ENCODE assay signal across 20 cellular contexts in the genomic region with DNA sequence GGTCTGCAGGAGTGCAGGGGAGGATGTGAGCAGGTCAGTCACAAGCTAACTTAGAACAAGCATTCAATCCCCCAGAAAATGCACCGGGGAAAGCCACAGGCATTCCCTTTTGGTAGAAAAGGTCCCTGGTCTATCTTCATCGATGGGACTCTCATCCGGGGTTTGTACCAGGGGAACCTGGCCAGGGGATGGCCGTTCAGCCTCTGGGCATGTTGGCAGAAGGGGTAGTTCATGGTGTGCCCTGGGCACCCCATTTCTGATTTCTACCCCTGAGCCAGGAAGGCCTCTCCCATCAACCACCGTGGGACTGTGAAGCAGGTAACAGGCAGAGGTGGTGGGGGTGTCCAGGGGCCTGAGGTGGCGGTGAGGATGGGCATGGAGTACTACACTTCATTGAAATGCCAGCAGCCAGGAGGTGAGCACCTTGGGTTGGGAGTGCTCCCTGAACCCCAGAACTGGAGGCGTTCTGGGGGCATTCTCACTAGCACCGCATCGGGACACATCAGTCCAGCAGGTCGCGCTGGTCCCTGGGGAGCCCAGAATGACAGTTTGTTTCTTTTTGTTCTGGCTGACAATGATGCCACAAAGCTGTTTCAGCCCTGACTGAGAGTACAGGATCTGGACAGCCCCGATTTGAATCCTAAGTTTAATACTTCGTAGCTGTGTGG.
DNase-seq lines count a peak whose midpoint lies in the region; ATAC-seq and TF ChIP-seq lines count a peak whose summit lies in the region.
"Had no signal": no experiment of that assay in that cellular context is flagged by ENCODE, and none has a peak within 500 bp of the region (broad histone marks: within the 10 kb centered on the region; RNA-seq: fewer than 3 reads in every experiment).

No MANE protein-coding gene starts in this region.

- intact Hi-C loops in psoas muscle (cut with DNase I): loop anchor here in 1 of 2 donors (5.0 kb wide), 2 partner anchors 101 to 264 kb away; no protein-coding TSS in a partner anchor

- no peak for DNase-seq in GM12864 (ENCODE audit: low read depth)
- DNase-seq in psoas muscle: peak; percentile 12 to 29
- DNase-seq in stimulated activated CD4-positive, alpha-beta T cell treated with anti-CD3 and anti-CD28 coated beads, Interleukin-12 subunit alpha, Interleukin-12 subunit beta, amount 100 ng/mL, for 4 hours: no peak
- no peak for DNase-seq in stimulated activated CD4-positive, alpha-beta T cell treated with anti-CD3 and anti-CD28 coated beads, Interleukin-4, amount 100 ng/mL, for 4 hours
- DNase-seq: activated CD4-positive, alpha-beta T cell treated with anti-CD3 and anti-CD28 coated beads, Interleukin-2, amount 50 U/mL, for 4 hours; activated naive CD4-positive, alpha-beta T cell; amygdala; CD4-positive, alpha-beta memory T cell; effector memory CD4-positive, alpha-beta T cell; NCI-H1105; NCI-H526; Right ventricle myocardium superior had no signal

- peak; percentile 64 for ATAC-seq in HG02885 (IDR thresholded peaks at IDR 0.05; ENCODE audit: poor library complexity, unreplicated experiment)
- no peak for ATAC-seq in gastroesophageal sphincter
- ATAC-seq in psoas muscle: no peak
- ATAC-seq in GM21423 (IDR thresholded peaks at IDR 0.05; ENCODE audit: unreplicated experiment): no peak
- ATAC-seq in HG03469 (IDR thresholded peaks at IDR 0.05; ENCODE audit: unreplicated experiment): no peak

- H3K4me1 ChIP-seq in gastroesophageal sphincter (peaks cover 6 to 72% (median 33%) of the 10 kb centered on the region in 3 donors), psoas muscle (peaks cover 49% of the 10 kb centered on the region)

- TF ChIP-seq EP300 in gastroesophageal sphincter (IDR thresholded peaks at IDR 0.05): no peak

- H3K27ac ChIP-seq in gastroesophageal sphincter (peak overlapping the region in 3 of 4 donors; percentile 79 to 85 (median 81)), psoas muscle (no peak overlapping the region)
- H3K27ac ChIP-seq: GM23248, parathyroid adenoma, suprapubic skin, VCaP had no signal

- H3K9me3 ChIP-seq in gastroesophageal sphincter: no peaks in the 10 kb centered on the region
- H3K9me3 ChIP-seq in psoas muscle: no peaks in the 10 kb centered on the region
- H3K9me3 ChIP-seq: suprapubic skin had no signal

- no peak for TF ChIP-seq POLR2A in gastroesophageal sphincter (IDR thresholded peaks at IDR 0.05)

- peaks cover 0 to 25% of the 10 kb centered on the region in 2 donors for H3K36me3 ChIP-seq in gastroesophageal sphincter
- no peaks in the 10 kb centered on the region for H3K36me3 ChIP-seq in psoas muscle (ENCODE audit: insufficient read depth in 1 of 2, low read depth in 1 of 2)
- H3K36me3 ChIP-seq: suprapubic skin had no signal

- TF ChIP-seq CTCF in GM12864 (IDR thresholded peaks at IDR 0.05; ENCODE audit: low read depth, low read length, missing control alignments) (peak; percentile 33), gastroesophageal sphincter (IDR thresholded peaks at IDR 0.05) (no peak), psoas muscle (IDR thresholded peaks at IDR 0.05) (no peak)

- 85% methylated on average over 5 of the region's 13 CpGs; no CpG with 5 or more reads in 1 of the 2 donors for WGBS in gastroesophageal sphincter (ENCODE audit: low coverage in 1 of 2), 2 donors
- WGBS in psoas muscle, 3 donors: 91 to 96% (median 94%) methylated on average over 13 of the region's 13 CpGs

- H3K27me3 ChIP-seq in gastroesophageal sphincter (no peaks in the 10 kb centered on the region), psoas muscle (ENCODE audit: insufficient read depth in 3 of 3, low read length in 2 of 3) (no peaks in the 10 kb centered on the region)
- H3K27me3 ChIP-seq: suprapubic skin had no signal

- H3K4me3 ChIP-seq in GM12864 (ENCODE audit: low read depth, low read length) (no peak overlapping the region), gastroesophageal sphincter (no peak overlapping the region), psoas muscle (no peak overlapping the region)
- H3K4me3 ChIP-seq: GM23248, suprapubic skin had no signal

Comparison
In these comparisons a context has a peak if more than half of its experiments do, and no peak if none do; other contexts are left out.
1. DNase-seq: peak in psoas muscle (2 of 2); none in GM12864 (single experiment), stimulated activated CD4-positive, alpha-beta T cell treated with anti-CD3 and anti-CD28 coated beads, Interleukin-12 subunit alpha, Interleukin-12 subunit beta, amount 100 ng/mL, for 4 hours (single experiment) and stimulated activated CD4-positive, alpha-beta T cell treated with anti-CD3 and anti-CD28 coated beads, Interleukin-4, amount 100 ng/mL, for 4 hours (0 of 2).